In the genomic region with DNA sequence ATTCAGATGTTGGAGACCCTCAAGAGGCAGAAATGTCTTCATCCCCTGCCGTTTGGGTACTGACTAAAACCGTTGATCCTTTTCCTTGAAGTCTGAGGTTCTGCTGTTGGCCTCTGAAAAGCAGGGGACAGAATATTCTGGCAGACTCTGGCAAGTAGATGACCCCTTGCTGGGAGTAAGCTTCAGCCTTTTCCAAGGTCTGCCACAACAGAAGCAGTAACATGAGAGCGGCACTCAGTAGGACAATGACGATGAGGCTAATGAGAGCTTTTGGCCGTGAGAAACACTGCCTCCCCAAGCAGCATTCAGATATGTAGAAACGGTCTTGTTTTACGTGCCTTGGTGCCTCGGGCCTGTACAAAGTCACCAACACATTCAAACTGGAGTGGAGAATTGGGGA, we compare ENCODE assay signal across 24 cellular contexts.
"Had no signal": no experiment of that assay in that cellular context is flagged by ENCODE, and none has a peak within 500 bp of the region (broad histone marks: within the 10 kb centered on the region; RNA-seq: fewer than 3 reads in every experiment).

No MANE protein-coding gene starts in this region.

- H3K4me3 ChIP-seq: gastrocnemius medialis, mucosa of descending colon, pancreas, right lobe of liver, vagina had no signal

- H3K4me1 ChIP-seq: gastrocnemius medialis, pancreas, right lobe of liver had no signal

- H3K36me3 ChIP-seq: brain microvascular endothelial cell, gastrocnemius medialis, neutrophil, pancreas, right lobe of liver, vagina had no signal

- H3K9me3 Mint-ChIP-seq: activated CD4-positive, alpha-beta T cell treated with anti-CD3 and anti-CD28 coated beads, Interleukin-2, amount 10 ng/mL, durations not matched to agents 24 days and 14 days; activated naive CD8-positive, alpha-beta T cell treated with anti-CD3 and anti-CD28 coated beads, Interleukin-2, amount 10 ng/mL, durations not matched to agents 7 days and 5 days; activated T-cell treated with anti-CD3 and anti-CD28 coated beads, Interleukin-2, amount 50 U/mL, for 24 hours; activated T-helper 2 cell treated with anti-CD3 and anti-CD28 coated beads, Interferon-gamma antibody, Interleukin-2, Interleukin-4, amounts not matched to agents 10 μg/mL and 5 μg/mL and 100 μg/mL, durations not matched to agents 14 hours and 24 hours and 36 hours; central memory CD8-positive, alpha-beta T cell; memory B cell had no signal

- ATAC-seq: activated CD8-positive, alpha-beta T cell treated with anti-CD3 and anti-CD28 coated beads, Interleukin-2, amount 10 ng/mL, durations not matched to agents 7 days and 5 days; gastrocnemius medialis; mucosa of descending colon; pancreas; right lobe of liver; stimulated activated naive CD8-positive, alpha-beta T cell treated with anti-CD3 and anti-CD28 coated beads, Interleukin-15, amount 100 ng/mL, for 72 hours had no signal

- H3K27me3 ChIP-seq: brain microvascular endothelial cell, gastrocnemius medialis, neutrophil, pancreas, right lobe of liver, vagina had no signal

- H3K27me3 Mint-ChIP-seq: activated CD4-positive, alpha-beta T cell treated with anti-CD3 and anti-CD28 coated beads, Interleukin-2, amount 10 ng/mL, durations not matched to agents 24 days and 14 days; stimulated activated naive CD8-positive, alpha-beta T cell treated with anti-CD3 and anti-CD28 coated beads, Interleukin-15, amount 100 ng/mL, for 72 hours had no signal

- DNase-seq: activated CD4-positive, alpha-beta T cell treated with anti-CD3 and anti-CD28 coated beads, Interleukin-2, amount 10 ng/mL, durations not matched to agents 24 days and 14 days; activated CD4-positive, CD25-positive, alpha-beta regulatory T cell; activated CD8-positive, alpha-beta T cell treated with anti-CD3 and anti-CD28 coated beads, Interleukin-2, amount 10 ng/mL, durations not matched to agents 7 days and 5 days; activated naive CD4-positive, alpha-beta T cell treated with Interleukin-2 at 50 U/mL for 16 hours; activated naive CD8-positive, alpha-beta T cell treated with anti-CD3 and anti-CD28 coated beads, Interleukin-2, amount 10 ng/mL, durations not matched to agents 7 days and 5 days; activated T-cell treated with anti-CD3 and anti-CD28 coated beads, Interleukin-2, amount 50 U/mL, for 24 hours; brain microvascular endothelial cell; cortex of kidney; gastrocnemius medialis; mucosa of descending colon; naive B cell; pancreas; right lobe of liver; small intestine; stimulated activated CD4-positive, alpha-beta T cell treated with anti-CD3 and anti-CD28 coated beads, Interleukin-15, amount 100 ng/mL, for 24 hours; stimulated activated CD4-positive, alpha-beta T cell treated with anti-CD3 and anti-CD28 coated beads, Interleukin-2, amount 100 ng/mL, for 48 hours; stimulated activated naive CD8-positive, alpha-beta T cell treated with anti-CD3 and anti-CD28 coated beads, Interleukin-15, amount 100 ng/mL, for 72 hours; T-helper 9 cell; trophoblast cell had no signal

- H3K27ac ChIP-seq: brain microvascular endothelial cell, gastrocnemius medialis, neutrophil, pancreas, right lobe of liver, vagina had no signal

- H3K4me1 Mint-ChIP-seq: activated CD4-positive, alpha-beta T cell treated with anti-CD3 and anti-CD28 coated beads, Interleukin-2, amount 10 ng/mL, durations not matched to agents 24 days and 14 days; activated naive CD8-positive, alpha-beta T cell treated with anti-CD3 and anti-CD28 coated beads, Interleukin-2, amount 10 ng/mL, durations not matched to agents 7 days and 5 days; central memory CD8-positive, alpha-beta T cell; memory B cell; naive B cell; stimulated activated naive CD8-positive, alpha-beta T cell treated with anti-CD3 and anti-CD28 coated beads, Interleukin-15, amount 100 ng/mL, for 72 hours had no signal

- H3K27ac Mint-ChIP-seq: activated CD4-positive, alpha-beta T cell treated with anti-CD3 and anti-CD28 coated beads, Interleukin-2, amount 10 ng/mL, durations not matched to agents 24 days and 14 days; activated CD8-positive, alpha-beta T cell treated with anti-CD3 and anti-CD28 coated beads, Interleukin-2, amount 10 ng/mL, durations not matched to agents 7 days and 5 days; activated naive CD8-positive, alpha-beta T cell treated with anti-CD3 and anti-CD28 coated beads, Interleukin-2, amount 10 ng/mL, durations not matched to agents 7 days and 5 days; activated T-cell treated with anti-CD3 and anti-CD28 coated beads, Interleukin-2, amount 50 U/mL, for 24 hours; activated T-helper 2 cell treated with anti-CD3 and anti-CD28 coated beads, Interferon-gamma antibody, Interleukin-2, Interleukin-4, amounts not matched to agents 10 μg/mL and 5 μg/mL and 100 μg/mL, durations not matched to agents 14 hours and 24 hours and 36 hours; memory B cell; naive B cell had no signal

- H3K36me3 Mint-ChIP-seq: activated naive CD8-positive, alpha-beta T cell treated with anti-CD3 and anti-CD28 coated beads, Interleukin-2, amount 10 ng/mL, durations not matched to agents 7 days and 5 days; memory B cell had no signal

- H3K4me3 Mint-ChIP-seq: activated CD4-positive, alpha-beta T cell treated with anti-CD3 and anti-CD28 coated beads, Interleukin-2, amount 10 ng/mL, durations not matched to agents 24 days and 14 days; activated CD8-positive, alpha-beta T cell treated with anti-CD3 and anti-CD28 coated beads, Interleukin-2, amount 10 ng/mL, durations not matched to agents 7 days and 5 days; activated naive CD8-positive, alpha-beta T cell treated with anti-CD3 and anti-CD28 coated beads, Interleukin-2, amount 10 ng/mL, durations not matched to agents 7 days and 5 days; activated T-cell treated with anti-CD3 and anti-CD28 coated beads, Interleukin-2, amount 50 U/mL, for 24 hours; central memory CD8-positive, alpha-beta T cell; memory B cell; naive B cell; stimulated activated naive CD8-positive, alpha-beta T cell treated with anti-CD3 and anti-CD28 coated beads, Interleukin-15, amount 100 ng/mL, for 72 hours had no signal
